Comparison of ENCODE assay signal across 13 cellular contexts in genomic region chr22:46280999-46281623, GRCh38. TPM values are rescaled to one million over a fixed set of nuclear protein-coding genes. Genes with fewer than 3 reads are reported as not detected.
DNase-seq lines count a peak whose midpoint lies in the region; ATAC-seq and TF ChIP-seq lines count a peak whose summit lies in the region.
"Had no signal": no experiment of that assay in that cellular context is flagged by ENCODE, and none has a peak within 500 bp of the region (broad histone marks: within the 10 kb centered on the region; RNA-seq: fewer than 3 reads in every experiment).

No MANE protein-coding gene starts in this region.

- H3K36me3 ChIP-seq in right atrium auricular region (peaks cover 95% of the 10 kb centered on the region), transverse colon (peaks cover 0 to 62% (median 28%) of the 10 kb centered on the region in 4 donors), WERI-Rb-1 (peaks cover 56% of the 10 kb centered on the region)

- H3K9me3 ChIP-seq in right atrium auricular region (no peaks in the 10 kb centered on the region), transverse colon (no peaks in the 10 kb centered on the region), WERI-Rb-1 (ENCODE audit: severe bottlenecking) (no peaks in the 10 kb centered on the region)
- H3K9me3 ChIP-seq: esophagus muscularis mucosa, HAP-1 had no signal

- no peak for DNase-seq in Right ventricle myocardium inferior (ENCODE audit: missing footprints)
- DNase-seq in right atrium auricular region (ENCODE audit: low spot score) = no peak
- DNase-seq in caudate nucleus (lab: John Stamatoyannopoulos, UW) = peak in 22 of 61 donors; percentile 2 to 59 (median 26)
- peak; percentile 41 for DNase-seq in midbrain (lab: John Stamatoyannopoulos, UW)
- peak; percentile 42 for DNase-seq in transverse colon
- no peak for DNase-seq in activated CD4-positive, alpha-beta T cell treated with anti-CD3 and anti-CD28 coated beads for 48 hours
- DNase-seq in WERI-Rb-1 = no peak
- DNase-seq: Karpas-422, kidney, NCI-H510A treated with DMSO at 0.1 percent for 48 hours had no signal

- ATAC-seq in Right ventricle myocardium inferior (peak; percentile 80), GM19023 (IDR thresholded peaks at IDR 0.05; ENCODE audit: unreplicated experiment) (no peak)

- TF ChIP-seq EP300 in transverse colon (IDR thresholded peaks at IDR 0.05; ENCODE audit: low read depth) = no peak

- H3K27me3 ChIP-seq in right atrium auricular region (no peaks in the 10 kb centered on the region), transverse colon (no peaks in the 10 kb centered on the region), WERI-Rb-1 (ENCODE audit: insufficient read depth, low read depth, severe bottlenecking) (no peaks in the 10 kb centered on the region)
- H3K27me3 ChIP-seq: esophagus muscularis mucosa had no signal

- no peak overlapping the region for H3K4me3 ChIP-seq in right atrium auricular region
- no peak overlapping the region for H3K4me3 ChIP-seq in transverse colon
- H3K4me3 ChIP-seq in WERI-Rb-1 (ENCODE audit: low read depth, low read length) = no peak overlapping the region
- H3K4me3 ChIP-seq: esophagus muscularis mucosa, HAP-1 had no signal

- TF ChIP-seq POLR2A in transverse colon (IDR thresholded peaks at IDR 0.05) = no peak

- 79 to 95% methylated on average over 4 to 19 of the region's 19 CpGs for WGBS in transverse colon (ENCODE audit: low coverage in 1 of 2), 2 donors

- intact Hi-C loops in Right ventricle myocardium inferior (cut with DNase I) (loop anchor here (1.0 kb wide), 1 partner anchor 9 kb away; no protein-coding TSS in a partner anchor), transverse colon (cut with DNase I; ENCODE audit: low total_unique reads) (no loop called here)

- peaks cover 0 to 9% of the 10 kb centered on the region in 2 donors for H3K4me1 ChIP-seq in right atrium auricular region
- H3K4me1 ChIP-seq in transverse colon = no peaks in the 10 kb centered on the region
- H3K4me1 ChIP-seq: HAP-1 had no signal

- in situ Hi-C loops in transverse colon (cut with MboI; ENCODE audit: low pct_ligation_motif_present in 1 of 4, low pct_unique_long_range_greater_than_20kb in 1 of 4, low sequenced_read_pairs in 3 of 4) = no loop called here

- H3K27ac ChIP-seq in right atrium auricular region (no peak overlapping the region), caudate nucleus (ENCODE audit: low read depth, low read length) (peak overlapping the region; percentile 36), transverse colon (peak overlapping the region in 1 of 4 donors; percentile 3), WERI-Rb-1 (no peak overlapping the region)
- H3K27ac ChIP-seq: esophagus muscularis mucosa had no signal

- TF ChIP-seq CTCF in right atrium auricular region (IDR thresholded peaks at IDR 0.05) = no peak
- no peak for TF ChIP-seq CTCF in transverse colon (IDR thresholded peaks at IDR 0.05)
- no peak for TF ChIP-seq CTCF in WERI-Rb-1 (IDR thresholded peaks at IDR 0.05; ENCODE audit: low read depth, low read length)

RNA-seq across cellular contexts. Expression of gene TTC38, which starts 13.3 kb away (rescaled TPM):
- total RNA-seq in Right ventricle myocardium inferior (23.8 TPM), right atrium auricular region (10 to 100 TPM; 22.6 to 41.7 TPM), transverse colon (100 to 1,000 TPM; 167 to 316 (median 292) TPM)

RNA-seq across cellular contexts. Expression of gene GTSE1, which starts 15.6 kb away (rescaled TPM):
- total RNA-seq in Right ventricle myocardium inferior (0.92 TPM), right atrium auricular region (under 1 TPM; 0.16 to 0.63 TPM), transverse colon (1 to 10 TPM in 2 of 4 donors, under 1 TPM in 1, not detected in 1; 1.00 to 3.0 (median 1.2) TPM)

RNA-seq across cellular contexts. Expression of gene PKDREJ, which starts 18.0 kb away (rescaled TPM):
- total RNA-seq in Right ventricle myocardium inferior = 0.08 TPM
- under 1 TPM; 0.04 to 0.07 TPM for total RNA-seq in right atrium auricular region
- total RNA-seq in transverse colon = under 1 TPM in 1 of 4 donors, not detected in 3; 0.27 TPM

RNA-seq across cellular contexts. Expression of gene CDPF1, which starts 31.0 kb away (rescaled TPM):
- total RNA-seq in Right ventricle myocardium inferior (6.2 TPM), right atrium auricular region (10 to 100 TPM in 1 of 2 donors, 1 to 10 TPM in 1; 9.7 to 11.9 TPM), transverse colon (10 to 100 TPM in 1 of 4 donors, 1 to 10 TPM in 2, not detected in 1; 8.2 to 11.9 (median 9.0) TPM)

RNA-seq across cellular contexts. Expression of gene TRMU, which starts 54.4 kb away (rescaled TPM):
- total RNA-seq in Right ventricle myocardium inferior = 42.2 TPM
- total RNA-seq in right atrium auricular region = 10 to 100 TPM; 22.2 to 22.4 TPM
- total RNA-seq in transverse colon = 10 to 100 TPM; 33.7 to 90.0 (median 38.5) TPM

Comparison
In these comparisons a context has a peak if more than half of its experiments do, and no peak if none do; other contexts are left out.
1. DNase-seq: peak in midbrain (single experiment) and transverse colon (single experiment); none in Right ventricle myocardium inferior (single experiment), right atrium auricular region (single experiment), activated CD4-positive, alpha-beta T cell treated with anti-CD3 and anti-CD28 coated beads for 48 hours (single experiment) and WERI-Rb-1 (single experiment).